Comparison of ENCODE assay signal across 12 cellular contexts in genomic region chr16:81585785-81586184, GRCh38.
DNase-seq lines count a peak whose midpoint lies in the region; ATAC-seq, FAIRE-seq and TF ChIP-seq lines count a peak whose summit lies in the region.
"Had no signal": no experiment of that assay in that cellular context is flagged by ENCODE, and none has a peak within 500 bp of the region (broad histone marks: within the 10 kb centered on the region; RNA-seq: fewer than 3 reads in every experiment).

No MANE protein-coding gene starts in this region.

- H3K27ac ChIP-seq in AG04450 (ENCODE audit: low read depth, low read length): no peak overlapping the region
- no peak overlapping the region for H3K27ac ChIP-seq in pancreas
- H3K27ac ChIP-seq: sigmoid colon had no signal

- 87 to 94% methylated on average over 8 of the region's 8 CpGs for WGBS in pancreas, 2 donors

- H3K27me3 ChIP-seq in AG04450 (ENCODE audit: control insufficient read depth, insufficient read depth, low read length) (no peaks in the 10 kb centered on the region), pancreas (no peaks in the 10 kb centered on the region)
- H3K27me3 ChIP-seq: sigmoid colon had no signal

- POLR2A ChIA-PET in AG04450 (lab: Yijun Ruan, JAX): no interaction called here

- H3K4me1 Mint-ChIP-seq in HFFc6 (ENCODE audit: low read depth) (peaks cover 69% of the 10 kb centered on the region), immature natural killer cell (peaks cover 41 to 71% of the 10 kb centered on the region in 2 donors)
- peaks cover 19% of the 10 kb centered on the region for H3K4me1 Mint-ChIP-seq in activated T-helper 17 cell treated with anti-CD3 and anti-CD28 coated beads, Interleukin-2, amount 50 U/mL, for 72 hours

- peak overlapping the region; percentile 49 for H3K4me3 Mint-ChIP-seq in HFFc6
- no peak overlapping the region for H3K4me3 Mint-ChIP-seq in activated T-helper 17 cell treated with anti-CD3 and anti-CD28 coated beads, Interleukin-2, amount 50 U/mL, for 72 hours
- H3K4me3 Mint-ChIP-seq in immature natural killer cell: no peak overlapping the region
- H3K4me3 Mint-ChIP-seq: activated B cell treated with CpG ODN at 0.5 μM for 24 hours had no signal

- intact Hi-C loops in pancreas (cut with DNase I): no loop called here

- TF ChIP-seq CTCF in AG04450 (IDR thresholded peaks at IDR 0.05; ENCODE audit: low read depth, low read length) (peak; percentile 28; the same call in 1 of the 2 replicates), HFFc6 (IDR thresholded peaks at IDR 0.05) (peak; percentile 67), pancreas (IDR thresholded peaks at IDR 0.05) (no peak)

- peaks cover 14% of the 10 kb centered on the region for H3K36me3 Mint-ChIP-seq in HFFc6 (ENCODE audit: low read depth)
- H3K36me3 Mint-ChIP-seq in activated T-helper 17 cell treated with anti-CD3 and anti-CD28 coated beads, Interleukin-2, amount 50 U/mL, for 72 hours (ENCODE audit: low read depth): peaks cover 19% of the 10 kb centered on the region
- peaks cover 0 to 9% (median 4%) of the 10 kb centered on the region in 3 donors for H3K36me3 Mint-ChIP-seq in immature natural killer cell

- no peak for ATAC-seq in activated T-helper 17 cell treated with anti-CD3 and anti-CD28 coated beads, Interleukin-2, amount 50 U/mL, for 72 hours (replicated peaks)
- no peak for ATAC-seq in pancreas
- no peak for ATAC-seq in HG02623 (IDR thresholded peaks at IDR 0.05; ENCODE audit: unreplicated experiment)
- no peak for ATAC-seq in GM18511 (IDR thresholded peaks at IDR 0.05; ENCODE audit: unreplicated experiment)
- no peak for ATAC-seq in HG02642 (IDR thresholded peaks at IDR 0.05; ENCODE audit: poor library complexity, unreplicated experiment)

- no peaks in the 10 kb centered on the region for H3K9me3 Mint-ChIP-seq in HFFc6
- no peaks in the 10 kb centered on the region for H3K9me3 Mint-ChIP-seq in activated T-helper 17 cell treated with anti-CD3 and anti-CD28 coated beads, Interleukin-2, amount 50 U/mL, for 72 hours
- no peaks in the 10 kb centered on the region for H3K9me3 Mint-ChIP-seq in immature natural killer cell
- H3K9me3 Mint-ChIP-seq: activated B cell treated with CpG ODN at 0.5 μM for 24 hours had no signal

- no peak for DNase-seq in AG04450 (ENCODE audit: low read depth, low spot score)
- no peak for DNase-seq in HFFc6
- DNase-seq in immature natural killer cell: no peak
- DNase-seq in pancreas: no peak
- DNase-seq: activated B cell treated with CpG ODN at 0.5 μM for 24 hours, hypothalamus, NCI-H345, sigmoid colon had no signal

- H3K27me3 Mint-ChIP-seq in HFFc6 (ENCODE audit: insufficient read depth) (peaks cover 2% of the 10 kb centered on the region), immature natural killer cell (ENCODE audit: low read depth in 3 of 3) (peaks cover 0 to 5% (median 3%) of the 10 kb centered on the region in 3 donors)
- H3K27me3 Mint-ChIP-seq in activated T-helper 17 cell treated with anti-CD3 and anti-CD28 coated beads, Interleukin-2, amount 50 U/mL, for 72 hours: no peaks in the 10 kb centered on the region
- H3K27me3 Mint-ChIP-seq: activated B cell treated with CpG ODN at 0.5 μM for 24 hours had no signal

- H3K4me3 ChIP-seq in AG04450 (ENCODE audit: low read depth, low read length): no peak overlapping the region
- H3K4me3 ChIP-seq in pancreas: no peak overlapping the region
- H3K4me3 ChIP-seq: sigmoid colon had no signal

- H3K36me3 ChIP-seq in pancreas: no peaks in the 10 kb centered on the region
- H3K36me3 ChIP-seq: sigmoid colon had no signal

- no peak for FAIRE-seq in pancreas (lab: Jason Lieb, UNC)

- H3K4me1 ChIP-seq in pancreas: peaks cover 0 to 13% (median 9%) of the 10 kb centered on the region in 3 donors

- CTCF ChIA-PET in AG04450 (lab: Charles Lee): interaction anchor here (0.7 kb wide), 1 partner anchor 219 kb away, joined by 5 read pairs; no protein-coding TSS in a partner anchor

- no peaks in the 10 kb centered on the region for H3K9me3 ChIP-seq in AG04450 (ENCODE audit: control insufficient read depth, insufficient read depth, low read length)
- H3K9me3 ChIP-seq in pancreas: no peaks in the 10 kb centered on the region
- H3K9me3 ChIP-seq: sigmoid colon had no signal

- H3K27ac Mint-ChIP-seq in HFFc6 (peak overlapping the region; percentile 86), immature natural killer cell (peak overlapping the region in 4 of 6 donors; percentile 22 to 91 (median 62))
- peak overlapping the region; percentile 36 for H3K27ac Mint-ChIP-seq in activated T-helper 17 cell treated with anti-CD3 and anti-CD28 coated beads, Interleukin-2, amount 50 U/mL, for 72 hours

Comparison
In these comparisons a context has a peak if more than half of its experiments do, and no peak if none do; other contexts are left out.
1. CTCF ChIP-seq: peak in AG04450 (single experiment) and HFFc6 (single experiment); none in pancreas (0 of 4).
2. H3K27ac Mint-ChIP-seq: peak in every context shown above with its lines; median percentile 86 in HFFc6; 62 in immature natural killer cell; 36 in activated T-helper 17 cell treated with anti-CD3 and anti-CD28 coated beads, Interleukin-2, amount 50 U/mL, for 72 hours.